In genomic region chr3:187845826-187846225, GRCh38 we compare ENCODE assay signal across 6 cellular contexts.
"Had no signal": no experiment of that assay in that cellular context is flagged by ENCODE, and none has a peak within 500 bp of the region (broad histone marks: within the 10 kb centered on the region; RNA-seq: fewer than 3 reads in every experiment).

No MANE protein-coding gene starts in this region.

- H3K36me3 ChIP-seq: HAP-1 had no signal

- H3K9me3 ChIP-seq: HAP-1 had no signal

- ATAC-seq: GM23338, HCT116 had no signal

- FAIRE-seq: HTR-8/SVneo had no signal

- H3K4me3 ChIP-seq: GM23338, HAP-1 had no signal

- DNase-seq: H7, KG1 had no signal

- H3K4me2 ChIP-seq: GM23338 had no signal

- H2AFZ ChIP-seq: GM23338 had no signal
